Comparison of ENCODE assay signal across 1 cellular context in the genomic region with DNA sequence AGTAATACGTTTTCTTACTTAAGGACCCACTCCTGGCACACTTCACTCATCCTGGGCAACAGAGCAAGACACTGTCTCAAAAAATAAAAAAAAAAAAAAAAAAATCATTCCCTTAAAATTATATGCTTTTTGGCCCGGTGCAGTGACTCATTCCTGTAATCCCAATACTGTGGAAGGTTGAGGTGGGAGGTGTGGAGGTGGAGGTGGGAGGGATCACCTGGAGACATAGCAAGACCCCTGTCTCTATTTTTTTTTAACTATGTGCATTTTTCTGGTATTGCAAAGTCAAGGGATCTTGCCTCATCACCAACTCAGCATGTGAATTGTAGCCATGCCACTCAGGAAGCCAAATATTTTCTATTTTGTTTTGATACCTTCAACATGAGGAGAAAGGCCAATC.
TF ChIP-seq lines count a peak whose summit lies in the region.

No MANE protein-coding gene starts in this region.

TF ChIP-seq in HCT116, 20 proteins besides CTCF, POLR2A, EP300 and RAD21 (continued from another document):
- no peak for TF ChIP-seq ZBTB33 (IDR thresholded peaks at IDR 0.05; ENCODE audit: extremely low read depth, insufficient replicate concordance, low read length)
- TF ChIP-seq, protein P1, sequence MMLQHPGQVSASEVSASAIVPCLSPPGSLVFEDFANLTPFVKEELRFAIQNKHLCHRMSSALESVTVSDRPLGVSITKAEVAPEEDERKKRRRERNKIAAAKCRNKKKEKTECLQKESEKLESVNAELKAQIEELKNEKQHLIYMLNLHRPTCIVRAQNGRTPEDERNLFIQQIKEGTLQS (IDR thresholded peaks at IDR 0.05), result no peak
- TF ChIP-seq POLR2AphosphoS5 (IDR thresholded peaks at IDR 0.05; ENCODE audit: low read depth, low read length), result no peak
- no peak for TF ChIP-seq CBX3 (IDR thresholded peaks at IDR 0.05; ENCODE audit: low read depth)
- no peak for TF ChIP-seq EZH2 (IDR thresholded peaks at IDR 0.05)
- TF ChIP-seq REST (IDR thresholded peaks at IDR 0.05; ENCODE audit: low read depth), result no peak
- no peak for TF ChIP-seq SP1 (IDR thresholded peaks at IDR 0.05; ENCODE audit: low read depth)
- no peak for TF ChIP-seq MAX (IDR thresholded peaks at IDR 0.05)
- no peak for TF ChIP-seq SIN3A (IDR thresholded peaks at IDR 0.05; ENCODE audit: low read depth)
